Comparison of ENCODE assay signal across 2 cellular contexts in genomic region chr1:226125097-226125630, GRCh38.
TF ChIP-seq lines count a peak whose summit lies in the region.

No MANE protein-coding gene starts in this region.

TF ChIP-seq in IMR-90, 13 proteins besides CTCF, POLR2A, EP300 and RAD21 (continued from another document):
- TF ChIP-seq, protein P1, sequence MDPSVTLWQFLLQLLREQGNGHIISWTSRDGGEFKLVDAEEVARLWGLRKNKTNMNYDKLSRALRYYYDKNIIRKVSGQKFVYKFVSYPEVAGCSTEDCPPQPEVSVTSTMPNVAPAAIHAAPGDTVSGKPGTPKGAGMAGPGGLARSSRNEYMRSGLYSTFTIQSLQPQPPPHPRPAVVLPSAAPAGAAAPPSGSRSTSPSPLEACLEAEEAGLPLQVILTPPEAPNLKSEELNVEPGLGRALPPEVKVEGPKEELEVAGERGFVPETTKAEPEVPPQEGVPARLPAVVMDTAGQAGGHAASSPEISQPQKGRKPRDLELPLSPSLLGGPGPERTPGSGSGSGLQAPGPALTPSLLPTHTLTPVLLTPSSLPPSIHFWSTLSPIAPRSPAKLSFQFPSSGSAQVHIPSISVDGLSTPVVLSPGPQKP (IDR thresholded peaks at IDR 0.05; ENCODE audit: borderline replicate concordance, low read depth, low read length) = no peak
- peak; percentile 66 for TF ChIP-seq SMC3 (IDR thresholded peaks at IDR 0.05; ENCODE audit: low read depth, low read length)
- TF ChIP-seq RFX5 (IDR thresholded peaks at IDR 0.05; ENCODE audit: low read depth, low read length) = no peak
- TF ChIP-seq MAFK (IDR thresholded peaks at IDR 0.05; ENCODE audit: low read depth, low read length) = no peak

TF ChIP-seq in endothelial cell of umbilical vein, 7 proteins besides CTCF, POLR2A, EP300 and RAD21 (continued from another document):
- no peak for TF ChIP-seq FOS (IDR thresholded peaks at IDR 0.05; ENCODE audit: borderline replicate concordance, insufficient read depth, low read length)
TF ChIP-seq in endothelial cell of umbilical vein: peak in this region for 0.
